Comparison of ENCODE assay signal across 20 cellular contexts in genomic region chr4:181766061-181766460, GRCh38.
DNase-seq lines count a peak whose midpoint lies in the region; ATAC-seq, FAIRE-seq and TF ChIP-seq lines count a peak whose summit lies in the region.
"Had no signal": no experiment of that assay in that cellular context is flagged by ENCODE, and none has a peak within 500 bp of the region (broad histone marks: within the 10 kb centered on the region; RNA-seq: fewer than 3 reads in every experiment).

No MANE protein-coding gene starts in this region.

- H4K8ac ChIP-seq in H1 (ENCODE audit: extremely low read depth, insufficient read depth, low read length), result no peak overlapping the region

- no peak overlapping the region for H4K91ac ChIP-seq in H1 (replicated peaks; ENCODE audit: insufficient read length, low read length)

- H3K4me2 ChIP-seq in H1 (ENCODE audit: insufficient read depth in 1 of 2, low read depth in 2 of 2, low read length in 2 of 2), result no peak overlapping the region
- peak overlapping the region; percentile 37 for H3K4me2 ChIP-seq in skeletal muscle satellite cell (ENCODE audit: low read length)

- H3K27me3 Mint-ChIP-seq in type B pancreatic cell, result peaks cover 3% of the 10 kb centered on the region

- no peak overlapping the region for H3K23ac ChIP-seq in H1 (ENCODE audit: insufficient read length)

- H3K56ac ChIP-seq in H1 (replicated peaks; ENCODE audit: insufficient read length, low read depth, low read length), result no peak overlapping the region

- no peak overlapping the region for H3K27ac Mint-ChIP-seq in type B pancreatic cell
- H3K27ac Mint-ChIP-seq: CD14-positive monocyte had no signal

- H3K4me3 Mint-ChIP-seq in type B pancreatic cell, result no peak overlapping the region
- H3K4me3 Mint-ChIP-seq: CD14-positive monocyte had no signal

- H3K4me1 ChIP-seq in H1 (replicated peaks in 1 of 4; ENCODE audit: control insufficient read depth in 3 of 4, insufficient read depth in 4 of 4, low read length in 3 of 4) (no peaks in the 10 kb centered on the region), skeletal muscle satellite cell (ENCODE audit: control insufficient read depth, insufficient read depth, low read length) (peaks cover 7% of the 10 kb centered on the region)

- no peak overlapping the region for H3K14ac ChIP-seq in H1 (ENCODE audit: insufficient read length)

- TF ChIP-seq EP300 in H1 (IDR thresholded peaks at IDR 0.05; ENCODE audit: borderline replicate concordance in 1 of 2, low read depth in 2 of 2, low read length in 2 of 2), result no peak

- no peaks in the 10 kb centered on the region for H3K79me2 ChIP-seq in H1 (ENCODE audit: control insufficient read depth in 1 of 2, insufficient read depth in 2 of 2, low read length in 2 of 2)

- no peak overlapping the region for H3K18ac ChIP-seq in H1 (ENCODE audit: extremely low read depth, low read length)

- H3K27me3 ChIP-seq in H1 (replicated peaks in 1 of 4; ENCODE audit: control insufficient read depth in 3 of 4, extremely low read depth in 1 of 4, insufficient read depth in 3 of 4, low read length in 3 of 4) (no peaks in the 10 kb centered on the region), skeletal muscle satellite cell (ENCODE audit: control insufficient read depth, insufficient read depth, low read length) (no peaks in the 10 kb centered on the region)

- CTCF ChIA-PET in H1 (lab: Charles Lee; ENCODE audit: partially characterized antibody), result interaction anchor here (0.7 kb wide), 1 partner anchor 99 kb away, joined by 3 read pairs; no protein-coding TSS in a partner anchor

- H3K9me3 ChIP-seq in H1 (ENCODE audit: insufficient read depth in 2 of 2, low read depth in 1 of 2, low read length in 1 of 2) (no peaks in the 10 kb centered on the region), skeletal muscle satellite cell (replicated peaks; ENCODE audit: low read length) (no peaks in the 10 kb centered on the region)

- no peak overlapping the region for H2BK5ac ChIP-seq in H1 (ENCODE audit: low read depth, low read length)

- H3K4me1 Mint-ChIP-seq in type B pancreatic cell (ENCODE audit: unreplicated experiment), result no peaks in the 10 kb centered on the region
- H3K4me1 Mint-ChIP-seq: CD14-positive monocyte had no signal

- H3K4ac ChIP-seq in H1 (replicated peaks; ENCODE audit: insufficient read length, low read depth, low read length), result no peak overlapping the region

- peak; percentile 41 for DNase-seq in EH (ENCODE audit: low read depth)
- no peak for DNase-seq in HTR-8/SVneo (ENCODE audit: insufficient read length, low spot score)
- no peak for DNase-seq in H1 (ENCODE audit: low read depth in 1 of 2, low spot score in 2 of 2)
- DNase-seq in DMS53 (lab: John Stamatoyannopoulos, UW), result no peak
- DNase-seq in type B pancreatic cell (ENCODE audit: extremely low spot score, unreplicated experiment), result no peak
- DNase-seq: ACHN, AML-193, DMS 273 treated with DMSO at 0.1 percent for 48 hours, NCI-H1105 treated with DMSO at 0.1 percent for 48 hours, NCI-H1694, NCI-H2081 treated with DMSO at 0.1 percent for 48 hours, NCI-H446 treated with DMSO at 0.1 percent for 48 hours, SW 1271 had no signal

- no peak overlapping the region for H2AK5ac ChIP-seq in H1 (ENCODE audit: low read depth, low read length)

- no peak overlapping the region for H2BK12ac ChIP-seq in H1 (ENCODE audit: low read depth, low read length)

- no peak overlapping the region for H2BK20ac ChIP-seq in H1 (ENCODE audit: low read length)

- FAIRE-seq in HTR-8/SVneo (lab: Jason Lieb, UNC) (peak; percentile 16), H1 (lab: Jason Lieb, UNC) (no peak)
- FAIRE-seq: GM12878, RCC 7860 had no signal

- POLR2A ChIA-PET in H1 (lab: Charles Lee; ENCODE audit: partially characterized antibody), result no interaction called here

- H3K4me3 ChIP-seq in H1 (ENCODE audit: extremely low read depth in 1 of 4, insufficient read depth in 2 of 4, low read depth in 3 of 4, low read length in 4 of 4), result no peak overlapping the region
- H3K4me3 ChIP-seq in skeletal muscle satellite cell (ENCODE audit: low read length), result no peak overlapping the region
- H3K4me3 ChIP-seq: GM12878 had no signal

- ATAC-seq in HG02678 (IDR thresholded peaks at IDR 0.05; ENCODE audit: unreplicated experiment), result no peak
- ATAC-seq: GM12878, Right ventricle myocardium inferior had no signal

- no peak for TF ChIP-seq CTCF in H1 (IDR thresholded peaks at IDR 0.05; ENCODE audit: control extremely low read depth in 1 of 3, insufficient read depth in 1 of 3, low read depth in 1 of 3, low read length in 3 of 3)
- no peak for TF ChIP-seq CTCF in type B pancreatic cell (conservative IDR thresholded peaks at IDR 0.05)

- no peaks in the 10 kb centered on the region for H3K36me3 Mint-ChIP-seq in type B pancreatic cell
- H3K36me3 Mint-ChIP-seq: CD14-positive monocyte had no signal

- no peak overlapping the region for H2BK15ac ChIP-seq in H1 (ENCODE audit: low read length)

- no peak overlapping the region for H3K27ac ChIP-seq in H1 (ENCODE audit: low read depth, low read length)
- H3K27ac ChIP-seq: HL-60 had no signal

- 91% methylated on average over 8 of the region's 8 CpGs; no CpG with 5 or more reads in 1 of the 2 experiments for WGBS in H1 (ENCODE audit: extremely low coverage in 1 of 2, insufficient coverage in 1 of 2, insufficient read length in 1 of 2, insufficient replicate concordance in 2 of 2, low coverage in 1 of 2, low lambda C conversion rate in 2 of 2, missing lambda C conversion rate in 1 of 2), 2 experiments

- no peaks in the 10 kb centered on the region for H4K20me1 ChIP-seq in H1 (replicated peaks in 1 of 2; ENCODE audit: control insufficient read depth in 1 of 2, insufficient read depth in 2 of 2, low read length in 2 of 2)

- peak overlapping the region; percentile 40; the same call in 1 of the 2 replicates for H2AFZ ChIP-seq in H1 (ENCODE audit: low read length)

- TF ChIP-seq POLR2A in H1 (IDR thresholded peaks at IDR 0.05; ENCODE audit: control extremely low read depth in 1 of 2, low read depth in 2 of 2, low read length in 2 of 2), result no peak

- no peaks in the 10 kb centered on the region for H3K79me1 ChIP-seq in H1 (ENCODE audit: low read depth, low read length)

- no peak overlapping the region for H4K5ac ChIP-seq in H1 (ENCODE audit: insufficient read length, low read depth, low read length)

- no peaks in the 10 kb centered on the region for H3K23me2 ChIP-seq in H1 (ENCODE audit: low read depth, low read length)

- H3K36me3 ChIP-seq in H1 (ENCODE audit: control insufficient read depth in 2 of 4, insufficient read depth in 4 of 4, low read length in 3 of 4), result no peaks in the 10 kb centered on the region
- no peaks in the 10 kb centered on the region for H3K36me3 ChIP-seq in skeletal muscle satellite cell (ENCODE audit: insufficient read depth, low read length)

- H3K9ac ChIP-seq in H1 (replicated peaks in 1 of 4; ENCODE audit: extremely low read depth in 1 of 4, low read depth in 3 of 4, low read length in 3 of 4) (no peak overlapping the region), skeletal muscle satellite cell (ENCODE audit: low read depth, low read length) (no peak overlapping the region)

- no peak overlapping the region for H2BK120ac ChIP-seq in H1 (replicated peaks; ENCODE audit: low read depth, low read length)

- TF ChIP-seq RAD21 in H1 (IDR thresholded peaks at IDR 0.05 in 1 of 2, conservative IDR thresholded peaks at IDR 0.05 in 1 of 2; ENCODE audit: low read depth in 2 of 2, low read length in 2 of 2), result no peak

- H3K9me3 Mint-ChIP-seq in type B pancreatic cell, result no peaks in the 10 kb centered on the region

TF ChIP-seq in H1, 55 proteins besides CTCF, POLR2A, EP300 and RAD21:
- TF ChIP-seq NANOG (IDR thresholded peaks at IDR 0.05; ENCODE audit: insufficient read depth, low read depth, low read length, poor library complexity, severe bottlenecking), result no peak
- TF ChIP-seq GTF2F1 (IDR thresholded peaks at IDR 0.05; ENCODE audit: borderline replicate concordance, low read depth, low read length), result no peak
- TF ChIP-seq SP4 (IDR thresholded peaks at IDR 0.05; ENCODE audit: low read length), result no peak
- no peak for TF ChIP-seq GABPA (IDR thresholded peaks at IDR 0.05; ENCODE audit: borderline replicate concordance, insufficient read depth, low read length)
- TF ChIP-seq POLR2AphosphoS5 (IDR thresholded peaks at IDR 0.05; ENCODE audit: low read depth, low read length), result no peak
- no peak for TF ChIP-seq ATF3 (IDR thresholded peaks at IDR 0.05; ENCODE audit: insufficient read depth, low read depth, low read length)
- no peak for TF ChIP-seq SIN3A (conservative IDR thresholded peaks at IDR 0.05 in 1 of 2, IDR thresholded peaks at IDR 0.05 in 1 of 2; ENCODE audit: low read depth in 1 of 2, low read length in 2 of 2)
- no peak for TF ChIP-seq EGR1 (IDR thresholded peaks at IDR 0.05; ENCODE audit: borderline replicate concordance, low read depth, low read length)
- no peak for TF ChIP-seq RXRA (IDR thresholded peaks at IDR 0.05; ENCODE audit: insufficient read depth, low read depth, low read length)
- TF ChIP-seq TEAD4 (IDR thresholded peaks at IDR 0.05; ENCODE audit: low read depth, low read length), result no peak
- no peak for TF ChIP-seq SP1 (IDR thresholded peaks at IDR 0.05; ENCODE audit: low read depth, low read length)
- TF ChIP-seq SAP30 (IDR thresholded peaks at IDR 0.05; ENCODE audit: insufficient read depth, insufficient replicate concordance, low read length), result no peak
- TF ChIP-seq KDM1A (IDR thresholded peaks at IDR 0.05; ENCODE audit: borderline replicate concordance, low read length), result no peak
- no peak for TF ChIP-seq MAFK (IDR thresholded peaks at IDR 0.05; ENCODE audit: low read depth, low read length)
